ENCODE assay signal across 28 cellular contexts in the genomic region with DNA sequence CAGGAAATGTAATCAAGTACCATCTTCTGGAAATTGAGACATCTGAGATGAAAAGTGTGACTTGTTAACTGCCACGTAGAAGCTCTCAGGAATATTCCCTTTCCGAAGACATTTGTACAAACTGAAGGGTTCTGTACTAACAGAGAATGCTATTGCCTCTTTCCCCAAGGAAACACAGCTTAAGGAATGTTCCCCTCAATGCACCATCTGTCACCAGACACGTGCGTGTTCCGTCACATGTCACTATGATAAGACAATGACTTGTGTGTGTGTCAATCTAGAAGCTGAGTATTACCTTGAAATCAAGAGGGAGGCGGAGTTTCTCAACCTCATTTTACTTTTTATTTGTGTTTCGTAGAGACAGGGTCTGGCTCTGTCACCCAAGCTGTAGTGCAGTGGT.
"Had no signal": no experiment of that assay in that cellular context is flagged by ENCODE, and none has a peak within 500 bp of the region (broad histone marks: within the 10 kb centered on the region; RNA-seq: fewer than 3 reads in every experiment).

No MANE protein-coding gene starts in this region.

- ATAC-seq: esophagus mucosa; gastroesophageal sphincter; heart left ventricle; left lobe of liver; mucosa of descending colon; natural killer cell treated with Interleukin-12 subunit alpha and Interleukin-12 subunit beta and Interleukin-15 and Interleukin-18, amount 100 ng/mL, for 72 hours; pancreas; right lobe of liver; stimulated activated effector memory CD8-positive, alpha-beta T cell treated with anti-CD3 and anti-CD28 coated beads, Interleukin-12 subunit alpha, Interleukin-12 subunit beta, amount 100 ng/mL, for 72 hours had no signal

- H3K4me2 ChIP-seq: hepatocyte, smooth muscle cell had no signal

- H3K27ac ChIP-seq: epithelial cell of prostate, gastroesophageal sphincter, heart left ventricle, hepatocyte, pancreas, right lobe of liver, stomach, thyroid gland, vagina had no signal

- H3K4me3 ChIP-seq: gastroesophageal sphincter, heart left ventricle, hepatocyte, mucosa of descending colon, pancreas, right lobe of liver, smooth muscle cell, stomach, thyroid gland, vagina had no signal

- DNase-seq: effector CD8-positive, alpha-beta T cell; endodermal cell; foreskin fibroblast; heart left ventricle; kidney; mesenchymal stem cell; mucosa of descending colon; naive B cell; occipital lobe; pancreas; retina; right lobe of liver; stimulated activated CD4-positive, alpha-beta T cell treated with anti-CD3 and anti-CD28 coated beads, Interleukin-12 subunit alpha, Interleukin-12 subunit beta, amount 100 ng/mL, for 4 hours; stimulated activated CD4-positive, alpha-beta T cell treated with anti-CD3 and anti-CD28 coated beads, Interleukin-1b, Interleukin-23, amount 100 ng/mL, for 48 hours; stimulated activated CD4-positive, alpha-beta T cell treated with anti-CD3 and anti-CD28 coated beads, Interleukin-4, amount 100 ng/mL, for 1 hour; stimulated activated naive CD4-positive, alpha-beta T cell treated with Interleukin-2 at 50 U/mL for 16 hours; stomach; thyroid gland; trophoblast cell had no signal

- H3K9me3 ChIP-seq: gastroesophageal sphincter, mucosa of descending colon, pancreas, right lobe of liver, thyroid gland, vagina had no signal

- H2AFZ ChIP-seq: hepatocyte had no signal

- H3K27me3 ChIP-seq: gastroesophageal sphincter, heart left ventricle, hepatocyte, pancreas, right lobe of liver, stomach, thyroid gland, vagina had no signal

- H3K4me1 ChIP-seq: gastroesophageal sphincter, heart left ventricle, pancreas, right lobe of liver, stomach, thyroid gland, vagina had no signal

- H3K36me3 ChIP-seq: pancreas, right lobe of liver, thyroid gland, vagina had no signal
